In the genomic region with DNA sequence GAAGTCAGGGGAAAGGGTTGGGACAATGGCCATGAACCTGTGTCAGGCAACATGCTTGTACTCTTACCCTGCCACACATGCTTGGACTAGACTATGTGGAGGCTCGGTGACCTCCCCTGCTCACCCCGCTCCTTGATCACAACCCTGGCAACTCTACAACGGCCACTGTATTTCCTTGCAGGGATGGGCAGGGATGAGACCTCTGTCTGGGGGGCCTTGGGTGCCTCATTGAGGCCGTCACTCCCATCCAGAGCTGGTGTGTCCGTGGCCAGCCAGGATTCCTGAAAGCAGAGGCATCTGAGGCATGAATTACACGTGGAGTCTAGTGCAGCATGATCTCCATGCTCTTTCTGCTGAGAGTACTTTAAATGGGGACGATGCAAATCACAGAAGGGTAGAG, we compare ENCODE assay signal across 9 cellular contexts. TPM values are rescaled to one million over a fixed set of nuclear protein-coding genes. Genes with fewer than 3 reads are reported as not detected.
DNase-seq lines count a peak whose midpoint lies in the region; ATAC-seq, FAIRE-seq and TF ChIP-seq lines count a peak whose summit lies in the region.
"Had no signal": no experiment of that assay in that cellular context is flagged by ENCODE, and none has a peak within 500 bp of the region (broad histone marks: within the 10 kb centered on the region; RNA-seq: fewer than 3 reads in every experiment).

No MANE protein-coding gene starts in this region.

- no peaks in the 10 kb centered on the region for H3K27me3 ChIP-seq in brain microvascular endothelial cell (replicated peaks)
- no peaks in the 10 kb centered on the region for H3K27me3 ChIP-seq in vagina

- TF ChIP-seq CTCF in brain microvascular endothelial cell (IDR thresholded peaks at IDR 0.05; ENCODE audit: low read depth, low read length, missing control alignments) (no peak), vagina (IDR thresholded peaks at IDR 0.05) (no peak)

- in situ Hi-C loops in brain microvascular endothelial cell (cut with HindIII; ENCODE audit: low pct_ligation_motif_present, low sequenced_read_pairs) (no loop called here), G401 (cut with HindIII; ENCODE audit: low sequenced_read_pairs) (no loop called here)

- WGBS in mesodermal cell (ENCODE audit: insufficient coverage in 2 of 2), 2 experiments = 87 to 95% methylated on average over 7 of the region's 7 CpGs

- H3K4me3 ChIP-seq in brain microvascular endothelial cell (ENCODE audit: low read depth, low read length) = peak overlapping the region; percentile 97
- H3K4me3 ChIP-seq in mesodermal cell (ENCODE audit: extremely low read depth, insufficient read depth, low read length, poor library complexity, severe bottlenecking) = peak overlapping the region; percentile 80
- H3K4me3 ChIP-seq in vagina = peak overlapping the region; percentile 85 to 95

- intact Hi-C loops in left ventricle myocardium superior (cut with micrococcal nuclease) = no loop called here
- intact Hi-C loops in Right ventricle myocardium superior (cut with DNase I) = no loop called here
- intact Hi-C loops in vagina (cut with DNase I) = no loop called here

- DNase-seq in left ventricle myocardium superior (peak; percentile 20), Right ventricle myocardium superior (no peak), brain microvascular endothelial cell (no peak), vagina (ENCODE audit: extremely low spot score in 2 of 2) (no peak), G401 (ENCODE audit: low spot score) (no peak), middle frontal gyrus (ENCODE audit: extremely low spot score, low spot score) (no peak), GM12892 (ENCODE audit: insufficient read length) (no peak)
- DNase-seq: GDM1 had no signal

- H3K4me1 ChIP-seq in mesodermal cell (ENCODE audit: control insufficient read depth, insufficient read depth, low read length, poor library complexity, severe bottlenecking) = no peaks in the 10 kb centered on the region
- peaks cover 40% of the 10 kb centered on the region for H3K4me1 ChIP-seq in vagina

- H3K9me3 ChIP-seq in mesodermal cell (ENCODE audit: control insufficient read depth, low read length) (no peaks in the 10 kb centered on the region), vagina (no peaks in the 10 kb centered on the region)

- H3K36me3 ChIP-seq in brain microvascular endothelial cell (replicated peaks) = peaks cover 5% of the 10 kb centered on the region
- H3K36me3 ChIP-seq in mesodermal cell (ENCODE audit: control insufficient read depth, insufficient read depth, low read length) = peaks cover 13% of the 10 kb centered on the region
- H3K36me3 ChIP-seq in vagina = peaks cover 0 to 8% of the 10 kb centered on the region in 2 donors

- no peak for ATAC-seq in left ventricle myocardium superior
- no peak for ATAC-seq in Right ventricle myocardium superior (ENCODE audit: poor library complexity)

- TF ChIP-seq POLR2A in vagina (IDR thresholded peaks at IDR 0.05) (no peak), GM12892 (IDR thresholded peaks at IDR 0.05; ENCODE audit: low read depth, low read length) (no peak)

- H3K27ac ChIP-seq in brain microvascular endothelial cell (no peak overlapping the region), mesodermal cell (ENCODE audit: low read depth, low read length, severe bottlenecking) (no peak overlapping the region), vagina (peak overlapping the region; percentile 64)

- FAIRE-seq in GM12892 (lab: Jason Lieb, UNC) = no peak

RNA-seq across cellular contexts. Expression of a gene that starts 0.9 kb away (rescaled TPM):
- 33.8 TPM for total RNA-seq in left ventricle myocardium superior
- 38.1 TPM for total RNA-seq in Right ventricle myocardium superior
- polyA plus RNA-seq in mesodermal cell (2013, experiment 1 of 2) = 13.2 TPM
- polyA plus RNA-seq in mesodermal cell (2013, experiment 2 of 2) = 11.7 TPM
- total RNA-seq in vagina = 18.2 TPM
- total RNA-seq in G401 (2014; rRNA removed; shearing (Covaris generic)) = 15.3 and 19.7 TPM in 2 replicates
- 3.5 TPM for polyA plus RNA-seq in GM12892 (2012; ENCODE audit: missing spikeins)

RNA-seq across cellular contexts. Expression of a gene that starts 10.2 kb away (rescaled TPM):
- 0.87 TPM for total RNA-seq in left ventricle myocardium superior
- total RNA-seq in Right ventricle myocardium superior = 0.73 TPM
- 0.88 TPM for polyA plus RNA-seq in mesodermal cell (2013, experiment 1 of 2)
- 0.46 TPM for polyA plus RNA-seq in mesodermal cell (2013, experiment 2 of 2)
- total RNA-seq in vagina = 71.0 TPM
- total RNA-seq in G401 (2014; rRNA removed; shearing (Covaris generic)) = 0.10 TPM in 1 of 2 replicates, not detected in the other
- 0.30 TPM for polyA plus RNA-seq in GM12892 (2012; ENCODE audit: missing spikeins)

RNA-seq across cellular contexts. Expression of a gene that starts 18.2 kb away (rescaled TPM):
- total RNA-seq in left ventricle myocardium superior = 38.2 TPM
- total RNA-seq in Right ventricle myocardium superior = 38.7 TPM
- 19.0 TPM for polyA plus RNA-seq in mesodermal cell (2013, experiment 1 of 2)
- 16.9 TPM for polyA plus RNA-seq in mesodermal cell (2013, experiment 2 of 2)
- total RNA-seq in vagina = 35.1 TPM
- 21.5 and 27.4 TPM in 2 replicates for total RNA-seq in G401 (2014; rRNA removed; shearing (Covaris generic))
- polyA plus RNA-seq in GM12892 (2012; ENCODE audit: missing spikeins) = 32.2 TPM

Comparison
In these comparisons a context has a peak if more than half of its experiments do, and no peak if none do; other contexts are left out.
1. RNA of a gene that starts 10.2 kb away (total RNA-seq): 71.0 TPM in vagina (single experiment); 0.87 TPM in left ventricle myocardium superior (single experiment), 0.73 TPM in Right ventricle myocardium superior (single experiment) and 0.10 TPM in G401; every median in the first group is over 10 times any median in the second.
2. Peak in every context shown above with its lines, with median percentiles within 50 percentile points of each other: H3K4me3 ChIP-seq.